In the genomic region with DNA sequence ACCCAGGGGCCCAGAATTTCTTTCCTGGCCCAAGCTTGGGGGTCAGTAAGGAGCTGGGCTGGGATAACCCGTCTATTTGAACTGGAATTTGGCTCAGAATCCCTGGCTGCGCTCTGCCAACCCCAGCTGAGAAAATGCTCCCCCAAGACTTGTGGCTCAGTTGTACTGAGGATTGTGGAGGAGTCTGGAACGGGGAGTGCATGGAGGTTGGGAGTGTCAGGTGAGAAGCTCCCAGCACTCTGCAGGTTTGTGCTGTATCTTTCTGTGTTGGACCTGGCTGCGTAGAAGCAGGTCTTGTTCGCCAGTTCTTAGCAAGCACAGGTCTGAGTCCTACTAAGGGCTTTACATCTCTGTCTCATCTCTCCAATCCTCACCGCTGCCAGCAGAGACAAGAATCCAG, we compare ENCODE assay signal across 1 cellular context.
TF ChIP-seq lines count a peak whose summit lies in the region.

No MANE protein-coding gene starts in this region.

TF ChIP-seq in IMR-90, 13 proteins besides CTCF, POLR2A, EP300 and RAD21:
- TF ChIP-seq CHD1 (IDR thresholded peaks at IDR 0.05; ENCODE audit: low read depth, low read length) (no peak), FOS (IDR thresholded peaks at IDR 0.05; ENCODE audit: low read depth, low read length) (no peak), MAZ (IDR thresholded peaks at IDR 0.05; ENCODE audit: borderline replicate concordance, low read depth, low read length) (no peak), CEBPB (IDR thresholded peaks at IDR 0.05; ENCODE audit: low read depth, low read length) (no peak), NFE2L2 (IDR thresholded peaks at IDR 0.05; ENCODE audit: low read depth, low read length) (no peak), RFX5 (IDR thresholded peaks at IDR 0.05; ENCODE audit: low read depth, low read length) (no peak), RCOR1 (IDR thresholded peaks at IDR 0.05; ENCODE audit: insufficient replicate concordance, low read length) (no peak), SMC3 (IDR thresholded peaks at IDR 0.05; ENCODE audit: low read depth, low read length) (no peak), MXI1 (IDR thresholded peaks at IDR 0.05; ENCODE audit: borderline replicate concordance, low read depth, low read length) (no peak), BHLHE40 (IDR thresholded peaks at IDR 0.05; ENCODE audit: low read depth, low read length) (no peak)
- TF ChIP-seq, protein P1, sequence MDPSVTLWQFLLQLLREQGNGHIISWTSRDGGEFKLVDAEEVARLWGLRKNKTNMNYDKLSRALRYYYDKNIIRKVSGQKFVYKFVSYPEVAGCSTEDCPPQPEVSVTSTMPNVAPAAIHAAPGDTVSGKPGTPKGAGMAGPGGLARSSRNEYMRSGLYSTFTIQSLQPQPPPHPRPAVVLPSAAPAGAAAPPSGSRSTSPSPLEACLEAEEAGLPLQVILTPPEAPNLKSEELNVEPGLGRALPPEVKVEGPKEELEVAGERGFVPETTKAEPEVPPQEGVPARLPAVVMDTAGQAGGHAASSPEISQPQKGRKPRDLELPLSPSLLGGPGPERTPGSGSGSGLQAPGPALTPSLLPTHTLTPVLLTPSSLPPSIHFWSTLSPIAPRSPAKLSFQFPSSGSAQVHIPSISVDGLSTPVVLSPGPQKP (IDR thresholded peaks at IDR 0.05; ENCODE audit: borderline replicate concordance, low read depth, low read length): no peak
- TF ChIP-seq, protein P2, sequence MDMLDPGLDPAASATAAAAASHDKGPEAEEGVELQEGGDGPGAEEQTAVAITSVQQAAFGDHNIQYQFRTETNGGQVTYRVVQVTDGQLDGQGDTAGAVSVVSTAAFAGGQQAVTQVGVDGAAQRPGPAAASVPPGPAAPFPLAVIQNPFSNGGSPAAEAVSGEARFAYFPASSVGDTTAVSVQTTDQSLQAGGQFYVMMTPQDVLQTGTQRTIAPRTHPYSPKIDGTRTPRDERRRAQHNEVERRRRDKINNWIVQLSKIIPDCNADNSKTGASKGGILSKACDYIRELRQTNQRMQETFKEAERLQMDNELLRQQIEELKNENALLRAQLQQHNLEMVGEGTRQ (IDR thresholded peaks at IDR 0.05; ENCODE audit: low read depth, low read length): no peak
TF ChIP-seq in IMR-90: peak in this region for 0.
